Comparison of ENCODE assay signal across 10 cellular contexts in the genomic region with DNA sequence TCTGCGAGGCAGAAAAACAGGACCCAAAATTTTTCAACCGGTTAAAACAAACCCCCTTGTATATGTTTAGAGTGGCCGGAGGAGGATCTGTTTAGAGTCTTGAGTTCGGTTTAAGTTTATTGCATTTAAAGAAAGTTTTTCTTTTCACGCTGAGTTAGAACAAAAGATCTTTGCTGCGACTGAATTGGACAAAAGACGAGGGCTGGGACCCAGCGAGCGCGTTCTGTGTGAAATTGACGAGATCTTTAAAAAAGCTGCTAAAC. TPM values are rescaled to one million over a fixed set of nuclear protein-coding genes. Genes with fewer than 3 reads are reported as not detected.
A peak's percentile ranks its signal among the peaks of the same experiment; 100 is the strongest.
DNase-seq lines count a peak whose midpoint lies in the region; ATAC-seq, FAIRE-seq and TF ChIP-seq lines count a peak whose summit lies in the region.
"Had no signal": no experiment of that assay in that cellular context is flagged by ENCODE, and none has a peak within 500 bp of the region (broad histone marks: within the 10 kb centered on the region; RNA-seq: fewer than 3 reads in every experiment).

No MANE protein-coding gene starts in this region.

- no peaks in the 10 kb centered on the region; the same call in 1 of the 2 replicates for H3K79me2 ChIP-seq in GM12878 (ENCODE audit: control insufficient read depth, insufficient read depth, low read length)

- CTCF ChIA-PET in GM12878 (lab: Yijun Ruan, JAX) = interaction anchor here (1.0 to 13.0 kb wide), 4 partner anchors 9 to 21 kb away, joined by 3 to 212 read pairs (median 6); a partner anchor contains a TSS

- H3K9me3 ChIP-seq in HUES48 (ENCODE audit: control insufficient read depth, insufficient read depth, low read length) = no peaks in the 10 kb centered on the region
- H3K9me3 ChIP-seq in GM12878 (replicated peaks; ENCODE audit: control insufficient read depth, insufficient read depth, low read length) = no peaks in the 10 kb centered on the region; the same call in 2 of the 3 replicates
- H3K9me3 ChIP-seq in kidney (ENCODE audit: control insufficient read depth in 1 of 2, low read length in 2 of 2) = no peaks in the 10 kb centered on the region
- no peaks in the 10 kb centered on the region for H3K9me3 ChIP-seq in stomach smooth muscle (ENCODE audit: control insufficient read depth in 2 of 2, low read length in 2 of 2)

- POLR2A ChIA-PET in GM12878 (lab: Charles Lee) = interaction anchor here (0.6 to 11.7 kb wide), 6 partner anchors 9 to 805 kb away, joined by 3 to 163 read pairs (median 6); a partner anchor contains a TSS

- TF ChIP-seq CTCF in GM12878 (IDR thresholded peaks at IDR 0.05 in 2 of 3, conservative IDR thresholded peaks at IDR 0.05 in 1 of 3; ENCODE audit: control insufficient read depth in 2 of 3, extremely low read depth in 1 of 3, insufficient read depth in 1 of 3, low read depth in 3 of 3, low read length in 3 of 3) (no peak), kidney (IDR thresholded peaks at IDR 0.05; ENCODE audit: borderline replicate concordance, extremely low read depth, insufficient read depth) (no peak), GM13976 (IDR thresholded peaks at IDR 0.05; ENCODE audit: borderline replicate concordance, control extremely low read depth, extremely low read depth, insufficient read depth, missing control alignments) (no peak)

- TSS peak; percentile 84 for BruUV-seq in GM12878 (replicated peaks; lab: Mats Ljungman, UMichigan)

- RAD21 ChIA-PET in GM12878 (lab: Charles Lee; ENCODE audit: unreplicated experiment) = interaction anchor here (0.6 to 10.3 kb wide), 13 partner anchors 9 to 1053 kb away, joined by 3 to 252 read pairs (median 5); a partner anchor contains a TSS

- DNase-seq in GM12878 (ENCODE audit: low read depth, low spot score) = no peak
- no peak for DNase-seq in kidney
- no peak for DNase-seq in GM13976 (ENCODE audit: low spot score)
- no peak for DNase-seq in D341Med (ENCODE audit: low spot score)
- DNase-seq: effector memory CD8-positive, alpha-beta T cell; NCI-H2029 had no signal

- H3K36me3 ChIP-seq in HUES48 (ENCODE audit: control insufficient read depth, insufficient read depth, low read length) = no peaks in the 10 kb centered on the region
- H3K36me3 ChIP-seq in GM12878 (ENCODE audit: control insufficient read depth in 2 of 2, insufficient read depth in 2 of 2, low read length in 1 of 2) = no peaks in the 10 kb centered on the region; a peak in 1 of 4 replicates
- H3K36me3 ChIP-seq in kidney (ENCODE audit: control insufficient read depth in 1 of 2, insufficient read depth in 2 of 2, low read length in 2 of 2) = peaks cover 0 to 48% of the 10 kb centered on the region in 2 donors
- peaks cover 17 to 23% of the 10 kb centered on the region in 2 donors for H3K36me3 ChIP-seq in stomach smooth muscle (ENCODE audit: control insufficient read depth in 2 of 2, insufficient read depth in 2 of 2, low read length in 2 of 2)

- TF ChIP-seq POLR2A in GM12878 (IDR thresholded peaks at IDR 0.05; ENCODE audit: low read depth, low read length) = no peak

- in situ Hi-C loops in GM12878 (cut with MboI) = loop anchor here (10.0 kb wide), 1 partner anchor 1075 kb away; no protein-coding TSS in a partner anchor
- in situ Hi-C loops in GM13976 (cut with MboI; ENCODE audit: low sequenced_read_pairs, unreplicated experiment) = loop anchor here (25.0 kb wide), 1 partner anchor 1078 kb away; no protein-coding TSS in a partner anchor

- H3K9ac ChIP-seq in HUES48 (ENCODE audit: low read depth, low read length) (no peak overlapping the region), GM12878 (ENCODE audit: control insufficient read depth, insufficient read depth, low read length) (peak overlapping the region; percentile 48; the same call in 1 of the 2 replicates), kidney (ENCODE audit: low read length in 2 of 2) (peak overlapping the region; percentile 0 to 100), stomach smooth muscle (ENCODE audit: low read length in 2 of 2) (peak overlapping the region; percentile 55 to 90)

- peaks cover 97% of the 10 kb centered on the region for H3K27me3 ChIP-seq in HUES48 (ENCODE audit: control insufficient read depth, insufficient read depth, low read length)
- H3K27me3 ChIP-seq in GM12878 (replicated peaks in 1 of 2; ENCODE audit: control insufficient read depth in 2 of 2, insufficient read depth in 2 of 2, low read length in 1 of 2) = no peaks in the 10 kb centered on the region
- H3K27me3 ChIP-seq in stomach smooth muscle (ENCODE audit: control insufficient read depth in 1 of 2, insufficient read depth in 2 of 2, low read length in 2 of 2) = no peaks in the 10 kb centered on the region

- no peaks in the 10 kb centered on the region for H4K20me1 ChIP-seq in GM12878 (ENCODE audit: control insufficient read depth, insufficient read depth)

- peak overlapping the region; percentile 6; the same call in 1 of the 2 replicates for H2AFZ ChIP-seq in GM12878 (ENCODE audit: control insufficient read depth, low read depth, low read length)

- FAIRE-seq in GM12878 (lab: Jason Lieb, UNC) (no peak), kidney (lab: Jason Lieb, UNC) (no peak)
- FAIRE-seq: GM18507 had no signal

- intact Hi-C loops in GM12878 (cut with micrococcal nuclease; ENCODE audit: unreplicated experiment) (loop anchor here (5.0 to 10.0 kb wide), 2 partner anchors 493 to 835 kb away; no protein-coding TSS in a partner anchor), kidney (cut with DNase I) (no loop called here)

- ATAC-seq in GM12878 (no peak), GM19035 (IDR thresholded peaks at IDR 0.05; ENCODE audit: unreplicated experiment) (no peak)
- ATAC-seq: effector memory CD8-positive, alpha-beta T cell had no signal

- H3K4me3 ChIP-seq in HUES48 (ENCODE audit: low read depth, low read length) (peak overlapping the region; percentile 60), GM12878 (peak overlapping the region; percentile 14; the same call in 1 of the 2 replicates), kidney (ENCODE audit: low read length in 2 of 2) (peak overlapping the region; percentile 96 to 100), stomach smooth muscle (ENCODE audit: low read length in 2 of 2) (peak overlapping the region; percentile 94 to 100)

- TF ChIP-seq RAD21 in GM12878 (IDR thresholded peaks at IDR 0.05; ENCODE audit: insufficient read depth, low read depth, low read length) = no peak

- SMC1A ChIA-PET in GM12878 (lab: Charles Lee; ENCODE audit: uncharacterized antibody, unreplicated experiment) = interaction anchor here (0.6 to 6.1 kb wide), 9 partner anchors 9 to 1080 kb away, joined by 3 to 103 read pairs (median 3); a partner anchor contains a TSS

- peak overlapping the region; percentile 30; the same call in 1 of the 2 replicates for H3K4me2 ChIP-seq in GM12878 (ENCODE audit: control insufficient read depth, insufficient read depth)

- peaks cover 83% of the 10 kb centered on the region for H3K4me1 ChIP-seq in HUES48 (ENCODE audit: control insufficient read depth, insufficient read depth, low read length)
- H3K4me1 ChIP-seq in GM12878 (ENCODE audit: control insufficient read depth, insufficient read depth, low read length) = no peaks in the 10 kb centered on the region
- peaks cover 13 to 14% of the 10 kb centered on the region in 2 donors for H3K4me1 ChIP-seq in kidney (ENCODE audit: control insufficient read depth in 1 of 2, insufficient read depth in 1 of 2, low read depth in 1 of 2, low read length in 2 of 2)
- H3K4me1 ChIP-seq in stomach smooth muscle (ENCODE audit: control insufficient read depth, insufficient read depth, low read length) = peaks cover 36% of the 10 kb centered on the region

- H3K27ac ChIP-seq in HUES48 (ENCODE audit: low read depth, low read length) (peak overlapping the region; percentile 34), GM12878 (ENCODE audit: control insufficient read depth, insufficient read depth) (peak overlapping the region; percentile 40; the same call in 1 of the 2 replicates), kidney (ENCODE audit: low read depth in 2 of 2, low read length in 2 of 2) (peak overlapping the region; percentile 92 to 97), stomach smooth muscle (ENCODE audit: low read length) (peak overlapping the region; percentile 58)

- WGBS in GM12878 (ENCODE audit: insufficient coverage, insufficient replicate concordance, low lambda C conversion rate, missing lambda C conversion rate) = 42% methylated on average over 11 of the region's 11 CpGs

- TF ChIP-seq EP300 in GM12878 (IDR thresholded peaks at IDR 0.05; ENCODE audit: borderline replicate concordance in 1 of 2, control insufficient read depth in 1 of 2, low read depth in 2 of 2, low read length in 2 of 2) = no peak

TF ChIP-seq in GM12878, 131 proteins besides CTCF, POLR2A, EP300 and RAD21 (continues in another document):
- TF ChIP-seq MXI1 (IDR thresholded peaks at IDR 0.05; ENCODE audit: low read depth, low read length) = 0 out of 2 replicates have a peak, but pooled peaks have one; percentile 19

RNA-seq across cellular contexts. Expression of a gene that starts 9.8 kb away (rescaled TPM):
- total RNA-seq in GM12878 (2013; cell fraction: nucleolus; rRNA removed) = 21.4 and 23.4 TPM in 2 replicates
- total RNA-seq in GM12878 (2014; rRNA removed) (0.82 and 1.1 TPM in 2 replicates), GM12878 (2014; rRNA removed; fragmentation: Illumina TruSeq; extraction: Trizol) (1.7 and 1.9 TPM in 2 replicates), GM12878 (2021) (9.4 and 10.1 TPM in 2 replicates), kidney (191 TPM)
- polyA plus RNA-seq in GM12878 (2011; ENCODE audit: low read depth) = 0.34 TPM
- polyA plus RNA-seq in GM12878 (2011; rRNA removed) (8.7 and 10.0 TPM in 2 replicates), GM12878 (2014; fragmentation: Illumina TruSeq; extraction: Trizol) (6.9 TPM in 2 replicates), GM12878 (2014; fragmentation: Nextera tagmentation; extraction: Ambion mirVana) (1 to 10 TPM; 2.3 to 3.2 TPM), GM12878 (2014; rRNA removed) (3.7 and 6.6 TPM in 2 replicates), GM12878 (2016; fragmentation: Nextera tagmentation; extraction: Ambion mirVana) (1 to 10 TPM; 1.8 to 3.1 TPM), kidney (ENCODE audit: insufficient read depth, low read depth, low replicate concordance) (42.5 TPM)
- 13.9 and 14.3 TPM in 2 replicates for polyA plus RNA-seq in GM12878 (2011; cell fraction: cytosol; rRNA removed)
- polyA plus RNA-seq in GM12878 (2011; cell fraction: nucleus; rRNA removed) = 14.0 and 17.0 TPM in 2 replicates
- polyA plus RNA-seq in GM12878 (2012) = 2.4 and 2.6 TPM in 2 replicates
- 7.2 and 11.2 TPM in 2 replicates for polyA minus RNA-seq in GM12878 (2011; rRNA and poly(A)+ RNA removed)
- polyA minus RNA-seq in GM12878 (2011; cell fraction: cytosol; rRNA and poly(A)+ RNA removed) = 12.4 and 19.1 TPM in 2 replicates
- polyA minus RNA-seq in GM12878 (2011; cell fraction: nucleus; rRNA and poly(A)+ RNA removed) = 9.9 and 15.4 TPM in 2 replicates

Comparison
In these comparisons a context has a peak if more than half of its experiments do, and no peak if none do; other contexts are left out.
1. H3K27ac ChIP-seq: peak in every context shown above with its lines; median percentile 94 in kidney; 58 in stomach smooth muscle; 40 in GM12878; 34 in HUES48.
2. H3K4me3 ChIP-seq: peak in every context shown above with its lines; median percentile 98 in kidney; 97 in stomach smooth muscle; 60 in HUES48; 14 in GM12878.